In the genomic region with DNA sequence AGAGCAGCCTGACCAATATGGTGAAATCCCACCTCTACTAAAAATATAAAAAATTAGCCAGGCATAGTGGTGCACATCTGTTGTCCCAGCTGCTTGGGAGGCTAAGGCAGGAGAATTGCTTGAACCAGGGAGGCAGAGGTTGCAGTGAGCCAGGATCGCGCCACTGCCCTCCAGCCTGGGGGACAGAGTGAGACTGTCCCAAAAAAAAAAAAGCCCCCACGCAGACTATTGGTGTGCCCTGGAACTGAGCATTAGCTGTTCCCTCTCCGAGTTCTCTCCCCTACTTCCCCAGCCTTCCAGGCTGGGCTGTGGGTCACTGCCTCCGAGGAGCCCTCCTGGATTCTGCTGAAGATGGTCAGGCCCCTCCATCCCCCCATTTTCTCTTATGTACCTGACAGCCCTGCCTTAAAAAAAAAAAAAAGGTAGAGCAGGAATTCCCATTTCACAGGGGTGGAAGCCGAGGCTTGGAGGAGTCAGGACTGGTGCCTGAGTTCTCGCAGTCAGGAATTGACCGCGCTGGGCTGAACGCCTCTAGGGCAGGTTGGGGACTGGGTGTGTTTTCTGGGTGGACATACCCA, we compare ENCODE assay signal across 10 cellular contexts. TPM values are rescaled to one million over a fixed set of nuclear protein-coding genes. Genes with fewer than 3 reads are reported as not detected.
A peak's percentile ranks its signal among the peaks of the same experiment; 100 is the strongest.
DNase-seq lines count a peak whose midpoint lies in the region; ATAC-seq, FAIRE-seq and TF ChIP-seq lines count a peak whose summit lies in the region.
"Had no signal": no experiment of that assay in that cellular context is flagged by ENCODE, and none has a peak within 500 bp of the region (broad histone marks: within the 10 kb centered on the region; RNA-seq: fewer than 3 reads in every experiment).

No MANE protein-coding gene starts in this region.

- no peak overlapping the region for H3K9ac ChIP-seq in astrocyte (ENCODE audit: low read length)

- no peak for ATAC-seq in stimulated activated effector memory CD8-positive, alpha-beta T cell treated with anti-CD3 and anti-CD28 coated beads, Interleukin-12 subunit alpha, Interleukin-12 subunit beta, amount 100 ng/mL, for 72 hours
- ATAC-seq: HCT116 had no signal

- peaks cover 10% of the 10 kb centered on the region for H3K4me1 ChIP-seq in astrocyte (ENCODE audit: insufficient read depth, low read length)
- H3K4me1 ChIP-seq in ovary (ENCODE audit: insufficient read depth), result peaks cover 19% of the 10 kb centered on the region

- no peak for TF ChIP-seq CTCF in HFFc6 (IDR thresholded peaks at IDR 0.05)
- TF ChIP-seq CTCF in astrocyte (IDR thresholded peaks at IDR 0.05; ENCODE audit: insufficient read depth, low read depth, low read length), result no peak
- TF ChIP-seq CTCF in ovary (IDR thresholded peaks at IDR 0.05), result no peak

- DNase-seq in HFFc6 (no peak), astrocyte (ENCODE audit: low read depth) (no peak), ovary (no peak), frontal cortex (ENCODE audit: low spot score in 2 of 2) (no peak), kidney glomerular epithelial cell (lab: John Stamatoyannopoulos, UW) (no peak)
- DNase-seq in stimulated activated effector memory CD8-positive, alpha-beta T cell treated with anti-CD3 and anti-CD28 coated beads, Interleukin-12 subunit alpha, Interleukin-12 subunit beta, amount 100 ng/mL, for 72 hours (ENCODE audit: low spot score in 2 of 2), result no peak
- DNase-seq: activated CD4-positive, alpha-beta T cell treated with anti-CD3 and anti-CD28 coated beads for 1 hour; NCI-H1417 treated with DMSO at 0.1 percent for 48 hours; stimulated activated CD4-positive, alpha-beta T cell treated with anti-CD3 and anti-CD28 coated beads, Interleukin-2, amount 100 ng/mL, for 48 hours had no signal

- no peaks in the 10 kb centered on the region; the same call in 1 of the 2 replicates for H3K27me3 Mint-ChIP-seq in HFFc6 (ENCODE audit: insufficient read depth)
- H3K27me3 Mint-ChIP-seq in astrocyte (ENCODE audit: low read depth, unreplicated experiment), result no peaks in the 10 kb centered on the region

- H4K20me1 ChIP-seq in astrocyte (ENCODE audit: insufficient read depth, low read length), result peaks cover 42% of the 10 kb centered on the region

- WGBS in ovary, 3 donors, result 85 to 92% (median 92%) methylated on average over 10 of the region's 10 CpGs

- H3K27ac ChIP-seq in astrocyte (ENCODE audit: low read depth, low read length) (no peak overlapping the region), ovary (peak overlapping the region; percentile 71 to 73)

- peak overlapping the region; percentile 7 for H3K4me2 ChIP-seq in astrocyte (ENCODE audit: low read length)

- no peaks in the 10 kb centered on the region for H3K27me3 ChIP-seq in astrocyte (ENCODE audit: insufficient read depth, low read length)
- no peaks in the 10 kb centered on the region for H3K27me3 ChIP-seq in ovary

- FAIRE-seq in astrocyte (lab: Jason Lieb, UNC) (no peak), frontal cortex (lab: Jason Lieb, UNC) (no peak)

- no peak overlapping the region for H3K27ac Mint-ChIP-seq in HFFc6
- H3K27ac Mint-ChIP-seq in astrocyte (ENCODE audit: unreplicated experiment), result peak overlapping the region; percentile 47
- no peak overlapping the region for H3K27ac Mint-ChIP-seq in stimulated activated effector memory CD8-positive, alpha-beta T cell treated with anti-CD3 and anti-CD28 coated beads, Interleukin-12 subunit alpha, Interleukin-12 subunit beta, amount 100 ng/mL, for 72 hours

- H3K4me3 Mint-ChIP-seq in HFFc6 (0 out of 2 replicates have a peak overlapping the region, but pooled peaks have one; percentile 24), astrocyte (ENCODE audit: unreplicated experiment) (no peak overlapping the region)
- H3K4me3 Mint-ChIP-seq in stimulated activated effector memory CD8-positive, alpha-beta T cell treated with anti-CD3 and anti-CD28 coated beads, Interleukin-12 subunit alpha, Interleukin-12 subunit beta, amount 100 ng/mL, for 72 hours, result no peak overlapping the region

- H3K9me3 ChIP-seq in astrocyte (ENCODE audit: insufficient read depth, low read depth, low read length), result no peaks in the 10 kb centered on the region
- no peaks in the 10 kb centered on the region for H3K9me3 ChIP-seq in ovary

- no peaks in the 10 kb centered on the region for H3K36me3 ChIP-seq in astrocyte (ENCODE audit: insufficient read depth, low read length)
- H3K36me3 ChIP-seq in ovary, result no peaks in the 10 kb centered on the region

- intact Hi-C loops in ovary (cut with DNase I), result loop anchor here in 1 of 4 donors (5.0 kb wide), 1 partner anchor 40 kb away; no protein-coding TSS in a partner anchor

- H3K9me3 Mint-ChIP-seq in HFFc6 (no peaks in the 10 kb centered on the region), astrocyte (ENCODE audit: unreplicated experiment) (no peaks in the 10 kb centered on the region)
- H3K9me3 Mint-ChIP-seq in stimulated activated effector memory CD8-positive, alpha-beta T cell treated with anti-CD3 and anti-CD28 coated beads, Interleukin-12 subunit alpha, Interleukin-12 subunit beta, amount 100 ng/mL, for 72 hours, result no peaks in the 10 kb centered on the region

- no peak for TF ChIP-seq EP300 in ovary (IDR thresholded peaks at IDR 0.05)

- H3K4me1 Mint-ChIP-seq in HFFc6 (ENCODE audit: low read depth), result peaks cover 12% of the 10 kb centered on the region
- H3K4me1 Mint-ChIP-seq in astrocyte (ENCODE audit: low read depth, unreplicated experiment), result peaks cover 7% of the 10 kb centered on the region
- H3K4me1 Mint-ChIP-seq in stimulated activated effector memory CD8-positive, alpha-beta T cell treated with anti-CD3 and anti-CD28 coated beads, Interleukin-12 subunit alpha, Interleukin-12 subunit beta, amount 100 ng/mL, for 72 hours, result peaks cover 40% of the 10 kb centered on the region

- peaks cover 63% of the 10 kb centered on the region for H3K79me2 ChIP-seq in astrocyte (ENCODE audit: insufficient read depth, low read length)

- H3K4me3 ChIP-seq in astrocyte (ENCODE audit: insufficient read depth, low read depth, low read length), result no peak overlapping the region
- no peak overlapping the region for H3K4me3 ChIP-seq in ovary

- H3K36me3 Mint-ChIP-seq in HFFc6 (ENCODE audit: low read depth) (no peaks in the 10 kb centered on the region; the same call in 1 of the 2 replicates), astrocyte (ENCODE audit: low read depth, unreplicated experiment) (no peaks in the 10 kb centered on the region)
- H3K36me3 Mint-ChIP-seq in stimulated activated effector memory CD8-positive, alpha-beta T cell treated with anti-CD3 and anti-CD28 coated beads, Interleukin-12 subunit alpha, Interleukin-12 subunit beta, amount 100 ng/mL, for 72 hours, result peaks cover 18% of the 10 kb centered on the region

- H2AFZ ChIP-seq in astrocyte (ENCODE audit: low read depth, low read length), result no peak overlapping the region

- TF ChIP-seq POLR2A in ovary (IDR thresholded peaks at IDR 0.05), result no peak

RNA-seq across cellular contexts. Expression of a gene that starts 1.9 kb away (rescaled TPM):
- 1 to 10 TPM; 2.3 to 4.2 (median 3.0) TPM for total RNA-seq in HFFc6 (2021; fragmentation: NEBNext Ultra II Directional; extraction: Animal tissue kit (Norgen Biotek cat#: 25700))
- 3.7 and 5.7 TPM in 2 replicates for total RNA-seq in astrocyte
- 10 to 100 TPM in 1 of 7 donors, 1 to 10 TPM in 6; 2.6 to 13.7 (median 4.6) TPM for total RNA-seq in ovary
- 1 to 10 TPM in 1 of 2 donors, not detected in 1; 2.3 TPM for polyA plus RNA-seq in ovary
- 1.2 TPM for total RNA-seq in frontal cortex

RNA-seq across cellular contexts. Expression of a gene that starts 1.9 kb away (rescaled TPM):
- 10 to 100 TPM; 51.7 to 84.8 (median 58.5) TPM for total RNA-seq in HFFc6 (2021; fragmentation: NEBNext Ultra II Directional; extraction: Animal tissue kit (Norgen Biotek cat#: 25700))
- total RNA-seq in astrocyte (72.2 and 73.4 TPM in 2 replicates), ovary (10 to 100 TPM; 32.0 to 87.0 (median 62.6) TPM), frontal cortex (11.4 TPM)
- 10 to 100 TPM; 11.7 to 31.1 TPM for polyA plus RNA-seq in ovary

RNA-seq across cellular contexts. Expression of a gene that starts 21.8 kb away (rescaled TPM):
- total RNA-seq in HFFc6 (2021; fragmentation: NEBNext Ultra II Directional; extraction: Animal tissue kit (Norgen Biotek cat#: 25700)), result 10 to 100 TPM; 61.0 to 80.0 (median 67.9) TPM
- total RNA-seq in astrocyte (56.7 and 61.4 TPM in 2 replicates), ovary (10 to 100 TPM; 54.2 to 87.3 (median 65.4) TPM), frontal cortex (42.0 TPM)
- polyA plus RNA-seq in ovary, result 10 to 100 TPM in 1 of 2 donors, under 1 TPM in 1; 0.57 to 65.6 TPM

RNA-seq across cellular contexts. Expression of a gene that starts 33.9 kb away (rescaled TPM):
- total RNA-seq in HFFc6 (2021; fragmentation: NEBNext Ultra II Directional; extraction: Animal tissue kit (Norgen Biotek cat#: 25700)), result 10 to 100 TPM; 44.8 to 52.0 (median 51.1) TPM
- total RNA-seq in astrocyte (60.8 and 64.1 TPM in 2 replicates), ovary (10 to 100 TPM; 35.9 to 65.4 (median 50.7) TPM), frontal cortex (41.6 TPM)
- 10 to 100 TPM in 1 of 2 donors, 1 to 10 TPM in 1; 5.9 to 48.7 TPM for polyA plus RNA-seq in ovary

RNA-seq across cellular contexts. Expression of a gene that starts 43.7 kb away (rescaled TPM):
- 10 to 100 TPM; 37.7 to 48.3 (median 41.6) TPM for total RNA-seq in HFFc6 (2021; fragmentation: NEBNext Ultra II Directional; extraction: Animal tissue kit (Norgen Biotek cat#: 25700))
- 52.4 and 58.1 TPM in 2 replicates for total RNA-seq in astrocyte
- total RNA-seq in ovary, result 10 to 100 TPM in 6 of 7 donors, 1 to 10 TPM in 1; 4.2 to 26.6 (median 14.4) TPM
- 1 to 10 TPM in 1 of 2 donors, under 1 TPM in 1; 0.63 to 5.4 TPM for polyA plus RNA-seq in ovary
- 2.9 TPM for total RNA-seq in frontal cortex
